10 cellular contexts compared by ENCODE assay signal in the genomic region with DNA sequence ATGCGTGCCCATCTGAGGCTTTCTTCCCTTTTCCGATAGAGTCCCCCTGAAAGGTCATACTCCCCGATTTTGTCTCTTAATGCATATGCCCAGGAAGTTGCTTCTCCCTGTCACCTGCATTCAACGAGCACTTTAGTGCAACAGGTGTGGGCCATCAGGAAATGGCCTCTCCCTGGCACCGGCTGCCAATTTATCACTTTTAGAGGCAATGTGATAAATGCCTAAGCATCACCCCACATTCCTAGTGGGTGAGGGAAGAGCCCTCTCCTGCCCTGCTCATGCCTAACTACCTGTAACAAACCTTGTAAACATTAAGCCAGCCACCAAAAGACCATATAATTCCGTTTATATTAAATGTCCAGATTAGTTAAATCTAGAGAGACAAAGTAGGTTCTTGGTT. TPM values are rescaled to one million over a fixed set of nuclear protein-coding genes. Genes with fewer than 3 reads are reported as not detected.
A peak's percentile ranks its signal among the peaks of the same experiment; 100 is the strongest.
DNase-seq lines count a peak whose midpoint lies in the region; ATAC-seq and TF ChIP-seq lines count a peak whose summit lies in the region.
"Had no signal": no experiment of that assay in that cellular context is flagged by ENCODE, and none has a peak within 500 bp of the region (broad histone marks: within the 10 kb centered on the region; RNA-seq: fewer than 3 reads in every experiment).

No MANE protein-coding gene starts in this region.

- ATAC-seq in CD8-positive, alpha-beta T cell: no peak
- no peak for ATAC-seq in GM21515 (IDR thresholded peaks at IDR 0.05; ENCODE audit: unreplicated experiment)
- no peak for ATAC-seq in HG02678 (IDR thresholded peaks at IDR 0.05; ENCODE audit: unreplicated experiment)

- POLR2A ChIA-PET in CD8-positive, alpha-beta T cell (lab: Charles Lee): interaction anchor here (2.2 kb wide), 1 partner anchor 89 kb away, joined by 21 read pairs; the partner anchor contains the start of gene PSIP1

- peaks cover 22% of the 10 kb centered on the region for H3K4me1 ChIP-seq in CD8-positive, alpha-beta T cell (ENCODE audit: insufficient read depth, low read length)

- DNase-seq in CD8-positive, alpha-beta T cell: no peak
- DNase-seq in LNCaP clone FGC (ENCODE audit: low read depth) (no peak), nephron progenitor cell (no peak), posterior cingulate gyrus (no peak), GM10266 (ENCODE audit: extremely low spot score) (no peak)
- DNase-seq: Kasumi-1; stimulated activated CD4-positive, alpha-beta T cell treated with anti-CD3 and anti-CD28 coated beads, Interleukin-2, amount 100 ng/mL, for 48 hours had no signal

- no peak for TF ChIP-seq CTCF in CD8-positive, alpha-beta T cell (IDR thresholded peaks at IDR 0.05)
- TF ChIP-seq CTCF in LNCaP clone FGC (IDR thresholded peaks at IDR 0.05; ENCODE audit: control insufficient read depth, extremely low read depth, insufficient read depth) (no peak), nephron progenitor cell (IDR thresholded peaks at IDR 0.05) (no peak), GM10266 (IDR thresholded peaks at IDR 0.05; ENCODE audit: control insufficient read depth, insufficient read depth, low read depth, missing control alignments) (no peak)

- no peaks in the 10 kb centered on the region for H3K9me3 Mint-ChIP-seq in CD8-positive, alpha-beta T cell
- H3K9me3 Mint-ChIP-seq in dendritic cell treated with granulocyte-macrophage colony-stimulating factor and Interleukin-4, amounts not matched to agents 40 ng/mL and 50 ng/mL, for 4 days: no peaks in the 10 kb centered on the region
- peaks cover 5% of the 10 kb centered on the region for H3K9me3 Mint-ChIP-seq in nephron progenitor cell

- peaks cover 10% of the 10 kb centered on the region for H3K36me3 ChIP-seq in CD8-positive, alpha-beta T cell (ENCODE audit: insufficient read depth, low read length)

- H3K27me3 ChIP-seq in CD8-positive, alpha-beta T cell (ENCODE audit: insufficient read depth, low read length): no peaks in the 10 kb centered on the region

- CTCF ChIA-PET in CD8-positive, alpha-beta T cell (lab: Charles Lee): no interaction called here

- intact Hi-C loops in CD8-positive, alpha-beta T cell (cut with DNase I, micrococcal nuclease): loop anchor here (5.0 kb wide), 4 partner anchors 36 to 186 kb away; no protein-coding TSS in a partner anchor
- intact Hi-C loops in dendritic cell treated with granulocyte-macrophage colony-stimulating factor and Interleukin-4, amounts not matched to agents 40 ng/mL and 50 ng/mL, for 4 days (cut with micrococcal nuclease): loop anchor here (5.0 kb wide), 2 partner anchors 129 to 131 kb away; partner anchors contain the start of gene CCDC171
- intact Hi-C loops in posterior cingulate gyrus (cut with DNase I): loop anchor here (5.0 to 10.0 kb wide), 3 partner anchors 117 to 209 kb away; partner anchors contain the start of gene TTC39B

- peaks cover 23% of the 10 kb centered on the region for H3K36me3 Mint-ChIP-seq in CD8-positive, alpha-beta T cell
- H3K36me3 Mint-ChIP-seq in dendritic cell treated with granulocyte-macrophage colony-stimulating factor and Interleukin-4, amounts not matched to agents 40 ng/mL and 50 ng/mL, for 4 days (ENCODE audit: low read depth): peaks cover 30% of the 10 kb centered on the region
- H3K36me3 Mint-ChIP-seq in nephron progenitor cell (ENCODE audit: low read depth): peaks cover 21% of the 10 kb centered on the region

- no peak overlapping the region for H3K4me3 ChIP-seq in CD8-positive, alpha-beta T cell (ENCODE audit: low read depth, low read length)
- H3K4me3 ChIP-seq in LNCaP clone FGC (ENCODE audit: low read depth, low read length): peak overlapping the region; percentile 98; the same call in 1 of the 2 replicates

- H3K27ac ChIP-seq in CD8-positive, alpha-beta T cell (ENCODE audit: low read depth, low read length): no peak overlapping the region

- H3K9me3 ChIP-seq in CD8-positive, alpha-beta T cell (ENCODE audit: low read length): no peaks in the 10 kb centered on the region

- no peak overlapping the region for H3K27ac Mint-ChIP-seq in CD8-positive, alpha-beta T cell
- H3K27ac Mint-ChIP-seq in dendritic cell treated with granulocyte-macrophage colony-stimulating factor and Interleukin-4, amounts not matched to agents 40 ng/mL and 50 ng/mL, for 4 days: peak overlapping the region; percentile 91
- H3K27ac Mint-ChIP-seq in nephron progenitor cell: no peak overlapping the region

- H3K4me3 Mint-ChIP-seq in CD8-positive, alpha-beta T cell: peak overlapping the region; percentile 91
- no peak overlapping the region for H3K4me3 Mint-ChIP-seq in dendritic cell treated with granulocyte-macrophage colony-stimulating factor and Interleukin-4, amounts not matched to agents 40 ng/mL and 50 ng/mL, for 4 days
- H3K4me3 Mint-ChIP-seq in nephron progenitor cell: peak overlapping the region; percentile 98

- H3K4me1 Mint-ChIP-seq in CD8-positive, alpha-beta T cell (ENCODE audit: low read depth): peaks cover 32% of the 10 kb centered on the region
- peaks cover 26% of the 10 kb centered on the region for H3K4me1 Mint-ChIP-seq in dendritic cell treated with granulocyte-macrophage colony-stimulating factor and Interleukin-4, amounts not matched to agents 40 ng/mL and 50 ng/mL, for 4 days (ENCODE audit: low read depth)
- peaks cover 45% of the 10 kb centered on the region for H3K4me1 Mint-ChIP-seq in nephron progenitor cell

- no peaks in the 10 kb centered on the region for H3K27me3 Mint-ChIP-seq in CD8-positive, alpha-beta T cell (ENCODE audit: low read depth)
- H3K27me3 Mint-ChIP-seq in dendritic cell treated with granulocyte-macrophage colony-stimulating factor and Interleukin-4, amounts not matched to agents 40 ng/mL and 50 ng/mL, for 4 days: no peaks in the 10 kb centered on the region
- H3K27me3 Mint-ChIP-seq in nephron progenitor cell (ENCODE audit: low read depth, poor library complexity): peaks cover 2% of the 10 kb centered on the region

RNA-seq across cellular contexts. Expression of gene SNAPC3, which starts 1.1 kb away (rescaled TPM):
- total RNA-seq in CD8-positive, alpha-beta T cell: 1 to 10 TPM; 3.4 to 5.0 TPM
